8 cellular contexts compared by ENCODE assay signal in genomic region chr15:64162869-64163661, GRCh38. TPM values are rescaled to one million over a fixed set of nuclear protein-coding genes. Genes with fewer than 3 reads are reported as not detected.
DNase-seq lines count a peak whose midpoint lies in the region; ATAC-seq and TF ChIP-seq lines count a peak whose summit lies in the region.

TSS of gene PPIB (minus strand) at chr15:64163022. CDS start at chr15:64162986, 36 bp downstream.

- no peaks in the 10 kb centered on the region for H3K9me3 ChIP-seq in adipocyte (ENCODE audit: control insufficient read depth, low read length)
- no peaks in the 10 kb centered on the region for H3K9me3 ChIP-seq in upper lobe of left lung

- ATAC-seq in HG02798 (IDR thresholded peaks at IDR 0.05; ENCODE audit: poor library complexity, unreplicated experiment), result peak; percentile 95
- ATAC-seq in upper lobe of left lung (ENCODE audit: low FRiP score in 2 of 2), result peak; percentile 98 to 99

- TF ChIP-seq EP300 in upper lobe of left lung (IDR thresholded peaks at IDR 0.05), result no peak

- peaks cover 35% of the 10 kb centered on the region for H3K36me3 ChIP-seq in adipocyte (ENCODE audit: control insufficient read depth, insufficient read depth, low read length, severe bottlenecking)
- peaks cover 29 to 37% (median 33%) of the 10 kb centered on the region in 4 donors for H3K36me3 ChIP-seq in upper lobe of left lung

- peak; percentile 57 for TF ChIP-seq CTCF in GM12875 (IDR thresholded peaks at IDR 0.05; ENCODE audit: borderline replicate concordance, insufficient read depth, low read depth, low read length)
- TF ChIP-seq CTCF in upper lobe of left lung (IDR thresholded peaks at IDR 0.05), result peak in 4 of 6 experiments; percentile 19 to 60 (median 41)

- peak within 1 kb of the TSS; percentile 82 to 95 (median 86) for H3K27ac ChIP-seq in upper lobe of left lung

- H3K27me3 ChIP-seq in adipocyte (replicated peaks; ENCODE audit: control insufficient read depth, insufficient read depth, low read length), result no peaks in the 10 kb centered on the region
- no peaks in the 10 kb centered on the region for H3K27me3 ChIP-seq in upper lobe of left lung

- DNase-seq in NCI-H1417 treated with DMSO at 0.1 percent for 48 hours (lab: John Stamatoyannopoulos, UW), result peak; percentile 91
- DNase-seq in SW480 (ENCODE audit: low spot score), result peak; percentile 97
- peak; percentile 99 for DNase-seq in adipocyte (ENCODE audit: low read depth)
- DNase-seq in cardiac septum (ENCODE audit: low spot score), result peak; percentile 99
- DNase-seq in posterior cingulate gyrus, result peak; percentile 94 to 100 (median 99)
- DNase-seq in upper lobe of left lung, result peak; percentile 98 to 100

- H3K4me3 ChIP-seq in GM12875 (ENCODE audit: low read depth, low read length) (peak within 1 kb of the TSS; percentile 95), adipocyte (ENCODE audit: low read length) (peak within 1 kb of the TSS; percentile 94), upper lobe of left lung (peak within 1 kb of the TSS; percentile 63 to 89 (median 85))

- H3K9ac ChIP-seq in adipocyte (ENCODE audit: low read length), result peak within 1 kb of the TSS; percentile 93

- peak in 3 of 4 donors; percentile 35 to 84 (median 79) for TF ChIP-seq POLR2A in upper lobe of left lung (IDR thresholded peaks at IDR 0.05)

- WGBS in upper lobe of left lung, 2 donors, result 0% methylated on average over 8 to 51 of the region's 69 CpGs

- intact Hi-C loops in cardiac septum (cut with DNase I) (loop anchor here (2.0 kb wide), 1 partner anchor 224 kb away; the partner anchor contains the start of gene TRIP4), posterior cingulate gyrus (cut with DNase I) (loop anchor here (1.0 to 5.0 kb wide), 3 partner anchors 193 to 518 kb away; partner anchors contain the start of genes CSNK1G1 and TRIP4)

- H3K4me1 ChIP-seq in adipocyte (ENCODE audit: control insufficient read depth, insufficient read depth, low read length) (peaks cover 46% of the 10 kb centered on the region), upper lobe of left lung (peaks cover 29 to 50% (median 47%) of the 10 kb centered on the region in 4 donors)

RNA-seq across cellular contexts. Expression of gene PPIB, which starts in this region (rescaled TPM):
- total RNA-seq in cardiac septum, result 121 TPM
- 100 to 1,000 TPM in 5 of 6 donors, 10 to 100 TPM in 1; 87.0 to 497 (median 286) TPM for total RNA-seq in upper lobe of left lung

Comparison
In these comparisons a context has a peak if more than half of its experiments do, and no peak if none do; other contexts are left out.
1. Peak in every context shown above with its lines: DNase-seq, ATAC-seq, H3K4me3 ChIP-seq and H3K27ac ChIP-seq.